In genomic region chr1:46173361-46173856, GRCh38 we compare ENCODE assay signal across 9 cellular contexts. TPM values are rescaled to one million over a fixed set of nuclear protein-coding genes. Genes with fewer than 3 reads are reported as not detected.
DNase-seq lines count a peak whose midpoint lies in the region; ATAC-seq and TF ChIP-seq lines count a peak whose summit lies in the region.
"Had no signal": no experiment of that assay in that cellular context is flagged by ENCODE, and none has a peak within 500 bp of the region (broad histone marks: within the 10 kb centered on the region; RNA-seq: fewer than 3 reads in every experiment).

No MANE protein-coding gene starts in this region.

- H4K20me1 ChIP-seq in hepatocyte (ENCODE audit: insufficient read depth, poor library complexity, severe bottlenecking), result no peaks in the 10 kb centered on the region

- H3K4me1 Mint-ChIP-seq in MCF 10A (ENCODE audit: insufficient read depth, unreplicated experiment), result peaks cover 17% of the 10 kb centered on the region

- no peak for TF ChIP-seq POLR2A in breast epithelium (IDR thresholded peaks at IDR 0.05)
- TF ChIP-seq POLR2A in lower leg skin (IDR thresholded peaks at IDR 0.05), result no peak

- ATAC-seq in SK-N-SH treated with all-trans-retinoic acid at 6 μM for 48 hours (peak; percentile 22; the same call in 2 of the 3 replicates), upper lobe of right lung (no peak), GM18907 (IDR thresholded peaks at IDR 0.05; ENCODE audit: unreplicated experiment) (no peak)

- WGBS in hepatocyte (ENCODE audit: low lambda C conversion rate, missing lambda C conversion rate), result 34% methylated on average over 4 of the region's 4 CpGs
- 43% methylated on average over 4 of the region's 4 CpGs for WGBS in lower leg skin, 2 donors

- H2AFZ ChIP-seq in hepatocyte, result no peak overlapping the region

- no peaks in the 10 kb centered on the region for H3K36me3 Mint-ChIP-seq in MCF 10A (ENCODE audit: insufficient read depth, unreplicated experiment)

- CTCF ChIA-PET in MCF 10A (lab: Yijun Ruan, JAX), result interaction anchor here (0.8 to 11.5 kb wide), 4 partner anchors 25 to 136 kb away, joined by 3 to 202 read pairs (median 6); no protein-coding TSS in a partner anchor

- H3K27me3 ChIP-seq in breast epithelium (no peaks in the 10 kb centered on the region), hepatocyte (no peaks in the 10 kb centered on the region), upper lobe of right lung (no peaks in the 10 kb centered on the region)
- H3K27me3 ChIP-seq: SJCRH30 had no signal

- no peaks in the 10 kb centered on the region for H3K9me3 Mint-ChIP-seq in MCF 10A (ENCODE audit: unreplicated experiment)

- H3K9me2 ChIP-seq in hepatocyte (replicated peaks; ENCODE audit: insufficient read depth), result no peaks in the 10 kb centered on the region

- H3K9me3 ChIP-seq in breast epithelium, result no peaks in the 10 kb centered on the region
- H3K9me3 ChIP-seq in hepatocyte (ENCODE audit: low read depth), result no peaks in the 10 kb centered on the region
- no peaks in the 10 kb centered on the region for H3K9me3 ChIP-seq in upper lobe of right lung
- H3K9me3 ChIP-seq: SJCRH30 had no signal

- peaks cover 7 to 22% of the 10 kb centered on the region in 2 donors for H3K4me1 ChIP-seq in breast epithelium
- peaks cover 21% of the 10 kb centered on the region for H3K4me1 ChIP-seq in hepatocyte (ENCODE audit: insufficient read depth)
- H3K4me1 ChIP-seq in upper lobe of right lung, result peaks cover 35% of the 10 kb centered on the region

- no peaks in the 10 kb centered on the region for H3K27me3 Mint-ChIP-seq in MCF 10A (ENCODE audit: insufficient read depth, unreplicated experiment)

- POLR2A ChIA-PET in MCF 10A (lab: Yijun Ruan, JAX), result interaction anchor here (2.0 to 3.8 kb wide), 3 partner anchors 39 to 134 kb away, joined by 7 to 49 read pairs (median 28); partner anchors contain the start of gene PIK3R3

- H3K4me3 ChIP-seq in breast epithelium, result no peak overlapping the region
- H3K4me3 ChIP-seq in hepatocyte, result no peak overlapping the region
- no peak overlapping the region for H3K4me3 ChIP-seq in upper lobe of right lung
- no peak overlapping the region for H3K4me3 ChIP-seq in lower leg skin (ENCODE audit: low read depth, poor library complexity, severe bottlenecking)
- H3K4me3 ChIP-seq: SJCRH30 had no signal

- intact Hi-C loops in breast epithelium (cut with DNase I; ENCODE audit: low total_unique reads) (no loop called here), MCF 10A (cut with micrococcal nuclease) (loop anchor here (10.0 kb wide), 1 partner anchor 289 kb away; no protein-coding TSS in a partner anchor), upper lobe of right lung (cut with DNase I) (no loop called here), lower leg skin (cut with DNase I; ENCODE audit: low total_unique reads) (no loop called here)

- peak overlapping the region; percentile 83 to 93 for H3K27ac ChIP-seq in breast epithelium
- H3K27ac ChIP-seq in hepatocyte, result peak overlapping the region; percentile 40
- peak overlapping the region; percentile 63 for H3K27ac ChIP-seq in upper lobe of right lung
- H3K27ac ChIP-seq: SJCRH30 had no signal

- H3K4me2 ChIP-seq in hepatocyte, result peak overlapping the region; percentile 25

- no peak overlapping the region for H3K27ac Mint-ChIP-seq in MCF 10A (ENCODE audit: low read depth, unreplicated experiment)

- no peaks in the 10 kb centered on the region for H3K79me2 ChIP-seq in hepatocyte

- no peak overlapping the region for H3K4me3 Mint-ChIP-seq in MCF 10A (ENCODE audit: unreplicated experiment)

- DNase-seq in breast epithelium (ENCODE audit: low spot score in 2 of 2), result no peak
- DNase-seq in MCF 10A (ENCODE audit: unreplicated experiment), result no peak
- DNase-seq in hepatocyte (ENCODE audit: low spot score), result peak; percentile 54
- no peak for DNase-seq in upper lobe of right lung
- DNase-seq in GF-D8 (lab: John Stamatoyannopoulos, UW), result no peak
- no peak for DNase-seq in lower leg skin (ENCODE audit: low spot score in 2 of 2)

- TF ChIP-seq CTCF in breast epithelium (IDR thresholded peaks at IDR 0.05) (no peak), MCF 10A (IDR thresholded peaks at IDR 0.05; ENCODE audit: unreplicated experiment) (no peak), hepatocyte (IDR thresholded peaks at IDR 0.05; ENCODE audit: poor library complexity) (no peak), upper lobe of right lung (IDR thresholded peaks at IDR 0.05) (no peak), lower leg skin (IDR thresholded peaks at IDR 0.05) (no peak)

- BruUV-seq in MCF 10A (replicated peaks; lab: Mats Ljungman, UMichigan), result no TSS peak

- H3K36me3 ChIP-seq in breast epithelium (no peaks in the 10 kb centered on the region), hepatocyte (replicated peaks; ENCODE audit: insufficient read depth, low read depth) (no peaks in the 10 kb centered on the region), upper lobe of right lung (no peaks in the 10 kb centered on the region)
- H3K36me3 ChIP-seq: SJCRH30 had no signal

TF ChIP-seq in SK-N-SH treated with all-trans-retinoic acid at 6 μM for 48 hours, 23 proteins besides CTCF, POLR2A, EP300 and RAD21 (continues in another document):
- TF ChIP-seq ISL1 (CRISPR knock-in tag; IDR thresholded peaks at IDR 0.05), result no peak
- no peak for TF ChIP-seq TOX (CRISPR knock-in tag; IDR thresholded peaks at IDR 0.05; ENCODE audit: borderline replicate concordance)
- no peak for TF ChIP-seq GLIS3 (CRISPR knock-in tag; IDR thresholded peaks at IDR 0.05)
- TF ChIP-seq CREB5 (CRISPR knock-in tag; IDR thresholded peaks at IDR 0.05; ENCODE audit: low read depth), result no peak
- TF ChIP-seq ZC3H10 (CRISPR knock-in tag; IDR thresholded peaks at IDR 0.05), result no peak
- TF ChIP-seq OSR1 (CRISPR knock-in tag; IDR thresholded peaks at IDR 0.05), result no peak
- no peak for TF ChIP-seq ZFP30 (CRISPR knock-in tag; IDR thresholded peaks at IDR 0.05)
- TF ChIP-seq POU6F1 (CRISPR knock-in tag; IDR thresholded peaks at IDR 0.05; ENCODE audit: borderline replicate concordance, low read depth), result no peak
- no peak for TF ChIP-seq ZNF70 (CRISPR knock-in tag; IDR thresholded peaks at IDR 0.05)
- no peak for TF ChIP-seq ARNTL (CRISPR knock-in tag; IDR thresholded peaks at IDR 0.05; ENCODE audit: borderline replicate concordance, low read depth)
- no peak for TF ChIP-seq ZNF8 (CRISPR knock-in tag; IDR thresholded peaks at IDR 0.05)
- TF ChIP-seq CSDC2 (CRISPR knock-in tag; IDR thresholded peaks at IDR 0.05), result no peak
- no peak for TF ChIP-seq BACH2 (CRISPR knock-in tag; IDR thresholded peaks at IDR 0.05; ENCODE audit: borderline replicate concordance)

RNA-seq across cellular contexts. Expression of gene TSPAN1, which starts 1.5 kb away (rescaled TPM):
- total RNA-seq in breast epithelium, result 10 to 100 TPM in 1 of 3 donors, 1 to 10 TPM in 1, under 1 TPM in 1; 0.48 to 26.2 (median 8.9) TPM
- 22.7 and 41.7 TPM in 2 replicates for total RNA-seq in MCF 10A (2022)
- 32.1 and 33.4 TPM in 2 replicates for total RNA-seq in hepatocyte
- polyA plus RNA-seq in hepatocyte, result 69.5 and 69.8 TPM in 2 replicates
- 6.9 TPM for total RNA-seq in upper lobe of right lung
- total RNA-seq in lower leg skin, result 10 to 100 TPM in 1 of 4 donors, 1 to 10 TPM in 3; 2.9 to 10.9 (median 5.9) TPM
- total RNA-seq: SJCRH30 had no signal

RNA-seq across cellular contexts. Expression of gene P3R3URF, which starts 2.9 kb away (rescaled TPM):
- total RNA-seq in breast epithelium, result not detected
- total RNA-seq in MCF 10A (2022), result not detected in 2 replicates
- total RNA-seq in hepatocyte, result not detected in 2 replicates
- polyA plus RNA-seq in hepatocyte, result not detected in 2 replicates
- not detected for total RNA-seq in upper lobe of right lung
- total RNA-seq in lower leg skin, result not detected
- total RNA-seq: SJCRH30 had no signal

RNA-seq across cellular contexts. Expression of gene POMGNT1, which starts 24.8 kb away (rescaled TPM):
- total RNA-seq in breast epithelium (10 to 100 TPM; 37.6 to 47.4 (median 42.3) TPM), MCF 10A (2022) (85.4 and 90.7 TPM in 2 replicates), hepatocyte (48.0 and 52.3 TPM in 2 replicates), upper lobe of right lung (63.0 TPM), lower leg skin (10 to 100 TPM; 26.4 to 46.7 (median 36.4) TPM)
- 60.4 and 70.8 TPM in 2 replicates for polyA plus RNA-seq in hepatocyte

RNA-seq across cellular contexts. Expression of gene LURAP1, which starts 29.7 kb away (rescaled TPM):
- total RNA-seq in breast epithelium (1 to 10 TPM; 2.7 to 5.9 (median 4.2) TPM), MCF 10A (2022) (3.6 and 4.1 TPM in 2 replicates), hepatocyte (0.92 and 1.3 TPM in 2 replicates), upper lobe of right lung (2.7 TPM), lower leg skin (1 to 10 TPM; 2.4 to 5.1 (median 4.0) TPM)
- polyA plus RNA-seq in hepatocyte, result 0.40 and 1.9 TPM in 2 replicates

RNA-seq across cellular contexts. Expression of gene PIK3R3, which starts 41.0 kb away (rescaled TPM):
- total RNA-seq in breast epithelium (10 to 100 TPM; 17.9 to 80.3 (median 46.8) TPM), MCF 10A (2022) (8.0 and 9.3 TPM in 2 replicates), hepatocyte (16.8 and 18.9 TPM in 2 replicates), upper lobe of right lung (79.8 TPM), lower leg skin (10 to 100 TPM in 3 of 4 donors, 1 to 10 TPM in 1; 4.4 to 18.4 (median 11.7) TPM)
- 8.4 and 9.9 TPM in 2 replicates for polyA plus RNA-seq in hepatocyte
